14 cellular contexts compared by ENCODE assay signal in genomic region chr5:5014836-5015235, GRCh38.
DNase-seq lines count a peak whose midpoint lies in the region; ATAC-seq and TF ChIP-seq lines count a peak whose summit lies in the region.
"Had no signal": no experiment of that assay in that cellular context is flagged by ENCODE, and none has a peak within 500 bp of the region (broad histone marks: within the 10 kb centered on the region; RNA-seq: fewer than 3 reads in every experiment).

No MANE protein-coding gene starts in this region.

- H3K9me3 ChIP-seq in esophagus muscularis mucosa: no peaks in the 10 kb centered on the region
- H3K9me3 ChIP-seq in prostate gland: no peaks in the 10 kb centered on the region
- H3K9me3 ChIP-seq: ascending aorta, sigmoid colon had no signal

- TF ChIP-seq CTCF in esophagus muscularis mucosa (IDR thresholded peaks at IDR 0.05) (no peak), prostate gland (IDR thresholded peaks at IDR 0.05) (no peak), GM13976 (IDR thresholded peaks at IDR 0.05; ENCODE audit: borderline replicate concordance, control extremely low read depth, extremely low read depth, insufficient read depth, missing control alignments) (no peak)

- DNase-seq in G401 (ENCODE audit: low spot score): peak; percentile 51
- DNase-seq in RKO (ENCODE audit: low spot score): peak; percentile 4
- DNase-seq in esophagus muscularis mucosa (ENCODE audit: extremely low spot score): peak; percentile 70
- peak; percentile 15 for DNase-seq in occipital lobe (lab: John Stamatoyannopoulos, UW)
- no peak for DNase-seq in prostate gland (ENCODE audit: low spot score)
- DNase-seq in SKM-1 (lab: John Stamatoyannopoulos, UW; ENCODE audit: unreplicated experiment): no peak
- no peak for DNase-seq in GM13976 (ENCODE audit: low spot score)
- DNase-seq: activated CD4-positive, alpha-beta T cell treated with anti-CD3 and anti-CD28 coated beads for 48 hours; activated T-cell treated with anti-CD3 and anti-CD28 coated beads, Interleukin-2, amount 50 U/mL, for 72 hours; CD8-positive, alpha-beta memory T cell; HCEC 1CT; sigmoid colon had no signal

- no peak for ATAC-seq in HG02981 (IDR thresholded peaks at IDR 0.05; ENCODE audit: unreplicated experiment)
- ATAC-seq: activated T-cell treated with anti-CD3 and anti-CD28 coated beads, Interleukin-2, amount 50 U/mL, for 72 hours had no signal

- WGBS in esophagus muscularis mucosa: 22% methylated on average over 4 of the region's 4 CpGs
- WGBS in prostate gland: 10% methylated on average over 4 of the region's 4 CpGs

- TF ChIP-seq EP300 in esophagus muscularis mucosa (IDR thresholded peaks at IDR 0.05): no peak

- no peaks in the 10 kb centered on the region for H3K36me3 ChIP-seq in esophagus muscularis mucosa
- H3K36me3 ChIP-seq in prostate gland: no peaks in the 10 kb centered on the region
- H3K36me3 ChIP-seq: ascending aorta, sigmoid colon had no signal

- TF ChIP-seq POLR2A in esophagus muscularis mucosa (IDR thresholded peaks at IDR 0.05; ENCODE audit: low read depth) (no peak), prostate gland (IDR thresholded peaks at IDR 0.05) (no peak)

- H3K27me3 ChIP-seq in esophagus muscularis mucosa (peaks cover 0 to 29% (median 0%) of the 10 kb centered on the region in 4 donors), prostate gland (replicated peaks; ENCODE audit: insufficient read depth) (no peaks in the 10 kb centered on the region)
- H3K27me3 ChIP-seq: ascending aorta, sigmoid colon had no signal

- peaks cover 0 to 11% (median 5%) of the 10 kb centered on the region in 4 donors for H3K4me1 ChIP-seq in esophagus muscularis mucosa
- H3K4me1 ChIP-seq in prostate gland (replicated peaks): no peaks in the 10 kb centered on the region
- H3K4me1 ChIP-seq: ascending aorta had no signal

- intact Hi-C loops in esophagus muscularis mucosa (cut with DNase I) (no loop called here), prostate gland (cut with DNase I) (no loop called here)

- H3K4me3 ChIP-seq in esophagus muscularis mucosa: no peak overlapping the region
- H3K4me3 ChIP-seq in prostate gland: no peak overlapping the region
- H3K4me3 ChIP-seq: ascending aorta, sigmoid colon had no signal

- H3K27ac ChIP-seq in esophagus muscularis mucosa (replicated peaks in 1 of 4) (no peak overlapping the region), prostate gland (no peak overlapping the region)
- H3K27ac ChIP-seq: ascending aorta, sigmoid colon had no signal

- in situ Hi-C loops in G401 (cut with HindIII; ENCODE audit: low sequenced_read_pairs) (no loop called here), GM13976 (cut with MboI; ENCODE audit: low sequenced_read_pairs, unreplicated experiment) (no loop called here)

Comparison
In these comparisons a context has a peak if more than half of its experiments do, and no peak if none do; other contexts are left out.
1. DNase-seq: peak in G401 (single experiment), RKO (single experiment), esophagus muscularis mucosa (single experiment) and occipital lobe (single experiment); none in prostate gland (single experiment), SKM-1 (single experiment) and GM13976 (single experiment).